Comparison of ENCODE assay signal across 9 cellular contexts in the genomic region with DNA sequence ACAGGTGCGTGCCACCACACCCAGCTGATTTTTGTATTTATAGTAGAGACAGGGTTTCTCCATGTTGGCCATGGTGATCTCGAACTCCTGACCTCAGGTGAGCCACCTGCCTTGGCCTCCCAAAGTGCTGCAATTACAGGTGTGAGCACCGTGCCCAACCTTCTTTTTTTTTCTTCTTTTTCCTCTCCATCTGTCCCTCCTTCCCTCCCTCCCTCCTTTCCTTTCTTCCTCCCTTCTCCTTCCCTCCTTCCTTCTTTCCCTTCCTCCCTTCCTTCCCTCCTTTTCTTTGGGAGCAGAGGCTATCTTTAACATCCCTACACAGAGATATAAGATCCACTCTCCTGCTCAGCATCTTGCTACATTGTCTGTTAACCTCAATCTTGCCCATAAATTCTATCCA.
"Had no signal": no experiment of that assay in that cellular context is flagged by ENCODE, and none has a peak within 500 bp of the region (broad histone marks: within the 10 kb centered on the region; RNA-seq: fewer than 3 reads in every experiment).

No MANE protein-coding gene starts in this region.

- H3K9me3 ChIP-seq: HAP-1 had no signal

- H3K36me3 ChIP-seq: HAP-1 had no signal

- H3K4me2 ChIP-seq: KMS-11 had no signal

- H2AFZ ChIP-seq: GM23248 had no signal

- H3K27ac ChIP-seq: GM23248, HL-60, KMS-11 had no signal

- H3K4me3 ChIP-seq: GM23248, HAP-1 had no signal

- H3K9ac ChIP-seq: GM23248, KMS-11 had no signal

- ATAC-seq: HCT116, HepG2 had no signal

- DNase-seq: GM23248, GOT3, H7, KBM-7 had no signal

- H3K4me1 ChIP-seq: HAP-1 had no signal
